10 cellular contexts compared by ENCODE assay signal in genomic region chr10:89164080-89164479, GRCh38. TPM values are rescaled to one million over a fixed set of nuclear protein-coding genes. Genes with fewer than 3 reads are reported as not detected.
DNase-seq lines count a peak whose midpoint lies in the region; ATAC-seq and TF ChIP-seq lines count a peak whose summit lies in the region.
"Had no signal": no experiment of that assay in that cellular context is flagged by ENCODE, and none has a peak within 500 bp of the region (broad histone marks: within the 10 kb centered on the region; RNA-seq: fewer than 3 reads in every experiment).

No MANE protein-coding gene starts in this region.

- DNase-seq in activated CD4-positive, alpha-beta T cell treated with anti-CD3 and anti-CD28 coated beads, Interleukin-2, amount 10 ng/mL, durations not matched to agents 7 days and 5 days = no peak
- no peak for DNase-seq in activated CD4-positive, alpha-beta T cell treated with anti-CD3 and anti-CD28 coated beads, Interleukin-2, amount 50 U/mL, for 1 hour
- no peak for DNase-seq in stimulated activated effector memory CD8-positive, alpha-beta T cell treated with anti-CD3 and anti-CD28 coated beads, Interleukin-12 subunit alpha, Interleukin-12 subunit beta, amount 100 ng/mL, for 72 hours (ENCODE audit: low spot score in 2 of 2)
- no peak for DNase-seq in GM03348 (ENCODE audit: low spot score)
- DNase-seq in mesothelial cell of epicardium (ENCODE audit: low spot score in 2 of 2, unreplicated experiment in 2 of 2) = no peak
- DNase-seq in kidney tubule cell (ENCODE audit: low spot score) = no peak
- DNase-seq: ACHN, NCI-H510A treated with DMSO at 0.1 percent for 48 hours had no signal

- no peaks in the 10 kb centered on the region for H3K36me3 Mint-ChIP-seq in activated CD4-positive, alpha-beta T cell treated with anti-CD3 and anti-CD28 coated beads, Interleukin-2, amount 10 ng/mL, durations not matched to agents 7 days and 5 days (ENCODE audit: low read depth)
- H3K36me3 Mint-ChIP-seq in activated T-helper 17 cell treated with anti-CD3 and anti-CD28 coated beads, Interleukin-2, amount 50 U/mL, for 72 hours (ENCODE audit: low read depth) = no peaks in the 10 kb centered on the region
- no peaks in the 10 kb centered on the region for H3K36me3 Mint-ChIP-seq in stimulated activated effector memory CD8-positive, alpha-beta T cell treated with anti-CD3 and anti-CD28 coated beads, Interleukin-12 subunit alpha, Interleukin-12 subunit beta, amount 100 ng/mL, for 72 hours
- H3K36me3 Mint-ChIP-seq in mesothelial cell of epicardium = no peaks in the 10 kb centered on the region

- POLR2A ChIA-PET in activated CD4-positive, alpha-beta T cell treated with anti-CD3 and anti-CD28 coated beads, Interleukin-2, amount 10 ng/mL, durations not matched to agents 7 days and 5 days (lab: Charles Lee) = no interaction called here

- TF ChIP-seq CTCF in mesothelial cell of epicardium (IDR thresholded peaks at IDR 0.05; ENCODE audit: unreplicated experiment) = no peak

- H3K4me3 Mint-ChIP-seq in activated CD4-positive, alpha-beta T cell treated with anti-CD3 and anti-CD28 coated beads, Interleukin-2, amount 10 ng/mL, durations not matched to agents 7 days and 5 days = peak overlapping the region; percentile 45
- peak overlapping the region; percentile 71 for H3K4me3 Mint-ChIP-seq in activated T-helper 17 cell treated with anti-CD3 and anti-CD28 coated beads, Interleukin-2, amount 50 U/mL, for 72 hours
- peak overlapping the region; percentile 38 for H3K4me3 Mint-ChIP-seq in stimulated activated effector memory CD8-positive, alpha-beta T cell treated with anti-CD3 and anti-CD28 coated beads, Interleukin-12 subunit alpha, Interleukin-12 subunit beta, amount 100 ng/mL, for 72 hours
- H3K4me3 Mint-ChIP-seq in mesothelial cell of epicardium = no peak overlapping the region

- H3K4me1 Mint-ChIP-seq in activated CD4-positive, alpha-beta T cell treated with anti-CD3 and anti-CD28 coated beads, Interleukin-2, amount 10 ng/mL, durations not matched to agents 7 days and 5 days = peaks cover 28% of the 10 kb centered on the region
- H3K4me1 Mint-ChIP-seq in activated T-helper 17 cell treated with anti-CD3 and anti-CD28 coated beads, Interleukin-2, amount 50 U/mL, for 72 hours = peaks cover 23% of the 10 kb centered on the region
- peaks cover 26% of the 10 kb centered on the region for H3K4me1 Mint-ChIP-seq in stimulated activated effector memory CD8-positive, alpha-beta T cell treated with anti-CD3 and anti-CD28 coated beads, Interleukin-12 subunit alpha, Interleukin-12 subunit beta, amount 100 ng/mL, for 72 hours
- no peaks in the 10 kb centered on the region for H3K4me1 Mint-ChIP-seq in mesothelial cell of epicardium

- CTCF ChIA-PET in activated CD4-positive, alpha-beta T cell treated with anti-CD3 and anti-CD28 coated beads, Interleukin-2, amount 10 ng/mL, durations not matched to agents 7 days and 5 days (lab: Charles Lee) = interaction anchor here (0.9 to 1.2 kb wide), 3 partner anchors 8 to 177 kb away, joined by 3 read pairs; no protein-coding TSS in a partner anchor

- H3K27me3 Mint-ChIP-seq in activated CD4-positive, alpha-beta T cell treated with anti-CD3 and anti-CD28 coated beads, Interleukin-2, amount 10 ng/mL, durations not matched to agents 7 days and 5 days = peaks cover 23% of the 10 kb centered on the region
- peaks cover 3% of the 10 kb centered on the region for H3K27me3 Mint-ChIP-seq in activated T-helper 17 cell treated with anti-CD3 and anti-CD28 coated beads, Interleukin-2, amount 50 U/mL, for 72 hours
- peaks cover 55% of the 10 kb centered on the region for H3K27me3 Mint-ChIP-seq in mesothelial cell of epicardium (ENCODE audit: low read depth)

- H3K9me3 Mint-ChIP-seq in activated CD4-positive, alpha-beta T cell treated with anti-CD3 and anti-CD28 coated beads, Interleukin-2, amount 10 ng/mL, durations not matched to agents 7 days and 5 days = peaks cover 4% of the 10 kb centered on the region
- H3K9me3 Mint-ChIP-seq in activated T-helper 17 cell treated with anti-CD3 and anti-CD28 coated beads, Interleukin-2, amount 50 U/mL, for 72 hours = no peaks in the 10 kb centered on the region
- H3K9me3 Mint-ChIP-seq in stimulated activated effector memory CD8-positive, alpha-beta T cell treated with anti-CD3 and anti-CD28 coated beads, Interleukin-12 subunit alpha, Interleukin-12 subunit beta, amount 100 ng/mL, for 72 hours = no peaks in the 10 kb centered on the region
- H3K9me3 Mint-ChIP-seq in mesothelial cell of epicardium = no peaks in the 10 kb centered on the region

- H3K27ac Mint-ChIP-seq in activated CD4-positive, alpha-beta T cell treated with anti-CD3 and anti-CD28 coated beads, Interleukin-2, amount 10 ng/mL, durations not matched to agents 7 days and 5 days = peak overlapping the region; percentile 75
- H3K27ac Mint-ChIP-seq in activated T-helper 17 cell treated with anti-CD3 and anti-CD28 coated beads, Interleukin-2, amount 50 U/mL, for 72 hours = peak overlapping the region; percentile 80
- H3K27ac Mint-ChIP-seq in stimulated activated effector memory CD8-positive, alpha-beta T cell treated with anti-CD3 and anti-CD28 coated beads, Interleukin-12 subunit alpha, Interleukin-12 subunit beta, amount 100 ng/mL, for 72 hours = peak overlapping the region; percentile 69
- H3K27ac Mint-ChIP-seq in mesothelial cell of epicardium = no peak overlapping the region

- ATAC-seq in HG03060 (IDR thresholded peaks at IDR 0.05; ENCODE audit: low read depth, unreplicated experiment) = peak; percentile 8
- no peak for ATAC-seq in activated T-helper 17 cell treated with anti-CD3 and anti-CD28 coated beads, Interleukin-2, amount 50 U/mL, for 72 hours (replicated peaks)
- ATAC-seq in stimulated activated effector memory CD8-positive, alpha-beta T cell treated with anti-CD3 and anti-CD28 coated beads, Interleukin-12 subunit alpha, Interleukin-12 subunit beta, amount 100 ng/mL, for 72 hours = no peak

RNA-seq across cellular contexts. Expression of gene CH25H, which starts 43.0 kb away (rescaled TPM):
- total RNA-seq in activated CD4-positive, alpha-beta T cell treated with anti-CD3 and anti-CD28 coated beads, Interleukin-2, amount 10 ng/mL, durations not matched to agents 7 days and 5 days = not detected
- not detected for total RNA-seq in activated T-helper 17 cell treated with anti-CD3 and anti-CD28 coated beads, Interleukin-2, amount 50 U/mL, for 72 hours
- total RNA-seq in mesothelial cell of epicardium = not detected in 3 replicates
